1 cellular context compared by ENCODE assay signal in the genomic region with DNA sequence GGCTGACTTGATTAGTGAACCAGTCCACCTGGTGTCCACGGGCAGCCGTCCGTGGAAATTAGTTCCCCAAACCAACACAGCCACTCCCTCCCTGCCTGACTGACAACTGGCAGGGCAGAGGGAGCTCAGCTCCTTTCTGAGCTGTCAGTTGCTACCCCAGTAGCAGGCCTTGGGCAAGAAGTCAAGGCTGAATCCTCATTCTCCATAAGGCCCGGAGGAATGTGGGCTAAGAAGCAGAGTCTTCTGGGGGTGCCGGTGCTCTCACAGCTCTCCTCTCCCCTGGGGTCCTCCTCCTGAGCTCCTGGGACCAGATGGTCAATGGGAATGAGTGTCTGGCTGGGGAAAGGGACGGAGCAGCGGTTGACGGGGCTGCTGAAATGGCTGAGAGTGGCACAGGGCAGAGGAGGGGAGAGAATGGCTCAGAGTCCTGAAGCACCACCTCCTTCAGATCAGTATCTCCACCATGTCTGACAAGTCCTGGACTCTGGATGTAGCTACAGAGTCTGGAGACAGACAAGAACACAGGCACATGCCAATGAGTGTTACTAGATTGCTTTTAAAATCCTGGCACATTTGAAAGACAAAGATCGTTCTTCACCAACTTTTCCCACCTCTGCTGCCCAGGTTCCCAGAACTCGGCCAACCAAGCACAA.
A peak's percentile ranks its signal among the peaks of the same experiment; 100 is the strongest.
TF ChIP-seq lines count a peak whose summit lies in the region.

No MANE protein-coding gene starts in this region.

TF ChIP-seq in H1, 55 proteins besides CTCF, POLR2A, EP300 and RAD21:
- peak; percentile 3; the same call in 1 of the 2 replicates for TF ChIP-seq POLR2AphosphoS5 (IDR thresholded peaks at IDR 0.05; ENCODE audit: low read depth, low read length)
- TF ChIP-seq, protein P1, sequence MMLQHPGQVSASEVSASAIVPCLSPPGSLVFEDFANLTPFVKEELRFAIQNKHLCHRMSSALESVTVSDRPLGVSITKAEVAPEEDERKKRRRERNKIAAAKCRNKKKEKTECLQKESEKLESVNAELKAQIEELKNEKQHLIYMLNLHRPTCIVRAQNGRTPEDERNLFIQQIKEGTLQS (IDR thresholded peaks at IDR 0.05; ENCODE audit: insufficient read depth, low read depth, low read length), result no peak
